In the genomic region with DNA sequence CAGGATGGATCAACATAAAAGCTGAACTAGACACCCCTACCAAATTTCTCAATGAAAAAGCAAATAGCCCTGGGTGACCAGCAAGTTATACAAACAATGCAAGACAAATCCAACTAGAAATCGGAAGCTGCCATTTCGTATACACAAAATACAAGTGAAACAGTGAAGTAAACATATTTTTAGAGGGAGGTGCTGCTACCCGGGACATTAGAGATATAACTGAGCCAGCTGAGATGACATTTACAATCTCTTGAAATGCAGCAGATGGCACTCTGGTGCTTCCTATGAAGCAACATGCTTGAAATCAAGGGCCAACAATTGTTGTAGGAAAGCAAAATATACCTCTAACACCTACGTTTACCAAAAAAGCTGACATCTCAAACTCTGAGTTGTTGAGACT, we compare ENCODE assay signal across 21 cellular contexts. TPM values are rescaled to one million over a fixed set of nuclear protein-coding genes. Genes with fewer than 3 reads are reported as not detected.
DNase-seq lines count a peak whose midpoint lies in the region; TF ChIP-seq lines count a peak whose summit lies in the region.
"Had no signal": no experiment of that assay in that cellular context is flagged by ENCODE, and none has a peak within 500 bp of the region (broad histone marks: within the 10 kb centered on the region; RNA-seq: fewer than 3 reads in every experiment).

No MANE protein-coding gene starts in this region.

- H3K4me2 ChIP-seq in mesenchymal stem cell (ENCODE audit: low read length, poor library complexity, severe bottlenecking): no peak overlapping the region

- peaks cover 18% of the 10 kb centered on the region for H3K4me1 ChIP-seq in mesenchymal stem cell (ENCODE audit: control insufficient read depth, insufficient read depth, low read depth, low read length)
- H3K4me1 ChIP-seq: prostate gland, spleen had no signal

- H3K9ac ChIP-seq in mesenchymal stem cell (ENCODE audit: low read length): no peak overlapping the region

- H3K36me3 ChIP-seq in mesenchymal stem cell (ENCODE audit: control insufficient read depth in 1 of 2, insufficient read depth in 2 of 2, low read depth in 1 of 2, low read length in 2 of 2): peaks cover 12 to 40% of the 10 kb centered on the region in 2 experiments
- H3K36me3 ChIP-seq: prostate gland had no signal

- H3K14ac ChIP-seq in mesenchymal stem cell (ENCODE audit: low read length in 2 of 2): no peak overlapping the region

- no peak overlapping the region for H4K91ac ChIP-seq in mesenchymal stem cell (ENCODE audit: low read length)

- peaks cover 1% of the 10 kb centered on the region for H3K79me1 ChIP-seq in mesenchymal stem cell (replicated peaks; ENCODE audit: low read length, poor library complexity, severe bottlenecking)

- H2AFZ ChIP-seq in mesenchymal stem cell (ENCODE audit: low read depth, low read length): no peak overlapping the region

- H3K23ac ChIP-seq in mesenchymal stem cell (ENCODE audit: low read length in 2 of 2): no peak overlapping the region

- H3K9me3 ChIP-seq in mesenchymal stem cell (ENCODE audit: control insufficient read depth, low read length): peaks cover 11% of the 10 kb centered on the region
- H3K9me3 ChIP-seq: prostate gland, thyroid gland had no signal

- intact Hi-C loops in dorsolateral prefrontal cortex (cut with DNase I): no loop called here

- H3K4me3 ChIP-seq in LNCaP clone FGC (ENCODE audit: low read depth, low read length): no peak overlapping the region
- H3K4me3 ChIP-seq in mesenchymal stem cell (ENCODE audit: insufficient read depth in 1 of 2, low read depth in 1 of 2, low read length in 2 of 2): no peak overlapping the region
- H3K4me3 ChIP-seq in dorsolateral prefrontal cortex: no peak overlapping the region
- H3K4me3 ChIP-seq: esophagus muscularis mucosa, prostate gland, spleen, thyroid gland had no signal

- peak; percentile 53 for TF ChIP-seq CTCF in LNCaP clone FGC (IDR thresholded peaks at IDR 0.05; ENCODE audit: control insufficient read depth, extremely low read depth, insufficient read depth)
- peak in 23 of 56 donors; percentile 7 to 52 (median 24) for TF ChIP-seq CTCF in dorsolateral prefrontal cortex (IDR thresholded peaks at IDR 0.05 in 54 of 56, conservative IDR thresholded peaks at IDR 0.05 in 2 of 56; ENCODE audit: low read depth in 1 of 56, partially characterized antibody in 56 of 56)

- peak; percentile 46 for DNase-seq in DMS 273 (lab: John Stamatoyannopoulos, UW; ENCODE audit: unreplicated experiment)
- DNase-seq in DMS 273 treated with DMSO at 0.1 percent for 48 hours (lab: John Stamatoyannopoulos, UW): no peak
- DNase-seq in LNCaP clone FGC (ENCODE audit: low read depth): no peak
- DNase-seq in cerebellar cortex (ENCODE audit: low spot score): peak; percentile 74
- DNase-seq in mesenchymal stem cell: no peak
- DNase-seq in stimulated activated naive CD4-positive, alpha-beta T cell (lab: John Stamatoyannopoulos, UW): no peak
- DNase-seq in dorsolateral prefrontal cortex: no peak
- no peak for DNase-seq in kidney tubule cell (ENCODE audit: low spot score)
- DNase-seq: activated CD4-positive, alpha-beta memory T cell treated with anti-CD3 and anti-CD28 coated beads, Interleukin-2, amount 10 ng/mL, durations not matched to agents 7 days and 5 days; activated naive CD8-positive, alpha-beta T cell treated with anti-CD3 and anti-CD28 coated beads, Interleukin-2, amount 10 ng/mL, durations not matched to agents 7 days and 5 days; activated T-cell treated with anti-CD3 and anti-CD28 coated beads, Interleukin-2, amount 50 U/mL, for 24 hours; immature natural killer cell; NCI-H774; spleen; T-helper 1 cell; thyroid gland had no signal

- no peak overlapping the region for H4K8ac ChIP-seq in mesenchymal stem cell (ENCODE audit: low read length)

- H3K18ac ChIP-seq in mesenchymal stem cell (ENCODE audit: low read depth in 1 of 2, low read length in 2 of 2): no peak overlapping the region

- H2BK12ac ChIP-seq in mesenchymal stem cell (ENCODE audit: low read length in 2 of 2): no peak overlapping the region

- no peak overlapping the region for H2AK5ac ChIP-seq in mesenchymal stem cell (ENCODE audit: low read length, severe bottlenecking)

- H3K4ac ChIP-seq in mesenchymal stem cell (ENCODE audit: low read depth in 1 of 2, low read length in 2 of 2): no peak overlapping the region

- H3K27ac ChIP-seq in mesenchymal stem cell (ENCODE audit: low read length, poor library complexity, severe bottlenecking): peak overlapping the region; percentile 59
- H3K27ac ChIP-seq in dorsolateral prefrontal cortex: peak overlapping the region in 1 of 59 donors; percentile 8
- H3K27ac ChIP-seq: 22Rv1, esophagus muscularis mucosa, prostate gland, RWPE1, spleen, thyroid gland had no signal

- H2BK15ac ChIP-seq in mesenchymal stem cell (ENCODE audit: low read depth, poor library complexity, severe bottlenecking): no peak overlapping the region

- H3K27me3 ChIP-seq in mesenchymal stem cell (ENCODE audit: control insufficient read depth in 1 of 2, insufficient read depth in 1 of 2, low read length in 2 of 2) (no peaks in the 10 kb centered on the region), dorsolateral prefrontal cortex (no peaks in the 10 kb centered on the region)
- H3K27me3 ChIP-seq: esophagus muscularis mucosa, spleen, thyroid gland had no signal

- WGBS in mesenchymal stem cell: 34% methylated on average over 2 of the region's 4 CpGs

- no peak overlapping the region for H2BK120ac ChIP-seq in mesenchymal stem cell (ENCODE audit: low read depth, low read length)

- peak overlapping the region; percentile 23 for H2BK5ac ChIP-seq in mesenchymal stem cell (ENCODE audit: low read depth, low read length, poor library complexity, severe bottlenecking)

RNA-seq across cellular contexts. Expression of gene BDKRB1, which starts 25.5 kb away (rescaled TPM):
- polyA plus RNA-seq in mesenchymal stem cell (2013, experiment 1 of 2): 18.7 TPM
- 18.7 TPM for polyA plus RNA-seq in mesenchymal stem cell (2013, experiment 2 of 2)
- 1 to 10 TPM in 4 of 120 experiments, under 1 TPM in 48, not detected in 68; 0.24 to 1.3 (median 0.54) TPM for total RNA-seq in dorsolateral prefrontal cortex
- total RNA-seq: activated CD4-positive, alpha-beta memory T cell treated with anti-CD3 and anti-CD28 coated beads, Interleukin-2, amount 10 ng/mL, durations not matched to agents 7 days and 5 days; activated naive CD8-positive, alpha-beta T cell treated with anti-CD3 and anti-CD28 coated beads, Interleukin-2, amount 10 ng/mL, durations not matched to agents 7 days and 5 days; natural killer cell treated with Interleukin-12 subunit alpha and Interleukin-12 subunit beta and Interleukin-15 and Interleukin-18, amount 100 ng/mL, for 72 hours; spleen had no signal
- polyA plus RNA-seq: immature natural killer cell had no signal

Comparison
In these comparisons a context has a peak if more than half of its experiments do, and no peak if none do; other contexts are left out.
1. DNase-seq: peak in DMS 273 (single experiment) and cerebellar cortex (single experiment); none in DMS 273 treated with DMSO at 0.1 percent for 48 hours (single experiment), LNCaP clone FGC (single experiment), mesenchymal stem cell (single experiment), stimulated activated naive CD4-positive, alpha-beta T cell (0 of 6), dorsolateral prefrontal cortex (0 of 10) and kidney tubule cell (single experiment).